ENCODE assay signal across 23 cellular contexts in the genomic region with DNA sequence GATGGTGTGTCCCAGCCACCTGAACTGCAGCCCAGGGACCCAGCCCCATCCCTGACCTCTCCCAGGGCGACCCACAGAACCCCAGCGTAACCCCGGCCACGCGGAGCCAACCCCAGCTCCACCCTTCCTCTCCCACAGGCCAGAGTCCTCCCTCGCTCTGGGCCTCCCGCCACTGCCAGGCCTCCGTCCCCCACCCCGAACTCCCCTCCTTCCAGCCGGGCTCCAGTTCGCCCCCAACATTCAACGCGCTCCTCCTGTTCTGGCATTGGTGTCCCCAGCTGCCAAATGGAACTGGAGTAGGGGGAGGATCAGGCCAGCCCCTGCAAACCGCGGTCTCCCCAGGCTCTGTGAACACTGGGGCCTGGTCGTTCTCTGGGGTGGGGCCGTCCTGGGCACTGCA. TPM values are rescaled to one million over a fixed set of nuclear protein-coding genes. Genes with fewer than 3 reads are reported as not detected.
DNase-seq lines count a peak whose midpoint lies in the region; ATAC-seq, FAIRE-seq and TF ChIP-seq lines count a peak whose summit lies in the region.
"Had no signal": no experiment of that assay in that cellular context is flagged by ENCODE, and none has a peak within 500 bp of the region (broad histone marks: within the 10 kb centered on the region; RNA-seq: fewer than 3 reads in every experiment).

No MANE protein-coding gene starts in this region.

- H3K36me3 Mint-ChIP-seq in IgD-negative memory B cell: peaks cover 3% of the 10 kb centered on the region
- H3K36me3 Mint-ChIP-seq in activated T-helper 2 cell treated with anti-CD3 and anti-CD28 coated beads, Interferon-gamma antibody, Interleukin-2, Interleukin-4, amounts not matched to agents 10 μg/mL and 5 μg/mL and 100 μg/mL, durations not matched to agents 14 hours and 24 hours and 36 hours (ENCODE audit: low read depth): no peaks in the 10 kb centered on the region

- no peak overlapping the region for H3K14ac ChIP-seq in H1 (ENCODE audit: insufficient read length)
- no peak overlapping the region for H3K14ac ChIP-seq in neuronal stem cell (ENCODE audit: low read length)

- H3K27me3 Mint-ChIP-seq in IgD-negative memory B cell: peaks cover 2% of the 10 kb centered on the region
- peaks cover 36% of the 10 kb centered on the region for H3K27me3 Mint-ChIP-seq in activated T-helper 2 cell treated with anti-CD3 and anti-CD28 coated beads, Interferon-gamma antibody, Interleukin-2, Interleukin-4, amounts not matched to agents 10 μg/mL and 5 μg/mL and 100 μg/mL, durations not matched to agents 14 hours and 24 hours and 36 hours (ENCODE audit: low read depth)

- peaks cover 9% of the 10 kb centered on the region for H3K36me3 ChIP-seq in BLaER1
- H3K36me3 ChIP-seq in H1 (ENCODE audit: control insufficient read depth in 2 of 4, insufficient read depth in 4 of 4, low read length in 3 of 4): no peaks in the 10 kb centered on the region
- no peaks in the 10 kb centered on the region for H3K36me3 ChIP-seq in neuronal stem cell (replicated peaks in 1 of 2; ENCODE audit: control insufficient read depth in 2 of 2, insufficient read depth in 2 of 2, low read length in 2 of 2)

- CTCF ChIA-PET in H1 (lab: Charles Lee; ENCODE audit: partially characterized antibody): interaction anchor here (1.6 kb wide), 1 partner anchor 15 kb away, joined by 8 read pairs; no protein-coding TSS in a partner anchor

- H3K9me3 ChIP-seq in BLaER1 (no peaks in the 10 kb centered on the region), H1 (ENCODE audit: insufficient read depth in 2 of 2, low read depth in 1 of 2, low read length in 1 of 2) (no peaks in the 10 kb centered on the region), neuronal stem cell (replicated peaks in 1 of 2; ENCODE audit: control insufficient read depth in 2 of 2, insufficient read depth in 1 of 2, low read depth in 1 of 2, low read length in 2 of 2) (no peaks in the 10 kb centered on the region)

- no peak for TF ChIP-seq RAD21 in H1 (IDR thresholded peaks at IDR 0.05 in 1 of 2, conservative IDR thresholded peaks at IDR 0.05 in 1 of 2; ENCODE audit: low read depth in 2 of 2, low read length in 2 of 2)

- no peak overlapping the region for H2AFZ ChIP-seq in H1 (ENCODE audit: low read length)
- no peak overlapping the region for H2AFZ ChIP-seq in neuronal stem cell (ENCODE audit: low read length)

- FAIRE-seq in H1 (lab: Jason Lieb, UNC) (no peak), D721Med (lab: Jason Lieb, UNC) (no peak)

- no peaks in the 10 kb centered on the region for H3K9me3 Mint-ChIP-seq in IgD-negative memory B cell
- no peaks in the 10 kb centered on the region for H3K9me3 Mint-ChIP-seq in activated T-helper 2 cell treated with anti-CD3 and anti-CD28 coated beads, Interferon-gamma antibody, Interleukin-2, Interleukin-4, amounts not matched to agents 10 μg/mL and 5 μg/mL and 100 μg/mL, durations not matched to agents 14 hours and 24 hours and 36 hours
- H3K9me3 Mint-ChIP-seq: HFFc6 had no signal

- H3K18ac ChIP-seq in H1 (ENCODE audit: extremely low read depth, low read length) (no peak overlapping the region), neuronal stem cell (ENCODE audit: low read length) (peak overlapping the region; percentile 64)

- no peak for TF ChIP-seq POLR2A in H1 (IDR thresholded peaks at IDR 0.05; ENCODE audit: control extremely low read depth in 1 of 2, low read depth in 2 of 2, low read length in 2 of 2)

- H2BK15ac ChIP-seq in H1 (ENCODE audit: low read length) (0 out of 2 replicates have a peak overlapping the region, but pooled peaks have one; percentile 81), neuronal stem cell (ENCODE audit: low read length) (peak overlapping the region; percentile 7)

- no peaks in the 10 kb centered on the region; the same call in 1 of the 2 replicates for H3K23me2 ChIP-seq in H1 (ENCODE audit: low read depth, low read length)

- H3K79me1 ChIP-seq in H1 (ENCODE audit: low read depth, low read length): no peaks in the 10 kb centered on the region
- H3K79me1 ChIP-seq in neuronal stem cell (ENCODE audit: low read depth, low read length): no peaks in the 10 kb centered on the region

- H3K27me3 ChIP-seq in BLaER1 (peaks cover 36% of the 10 kb centered on the region), H1 (replicated peaks in 1 of 4; ENCODE audit: control insufficient read depth in 3 of 4, extremely low read depth in 1 of 4, insufficient read depth in 3 of 4, low read length in 3 of 4) (peaks cover 0 to 20% (median 9%) of the 10 kb centered on the region in 4 experiments; a peak in 4 of 7 replicates), neuronal stem cell (ENCODE audit: control insufficient read depth in 3 of 3, insufficient read depth in 3 of 3, low read depth in 1 of 3, low read length in 3 of 3) (peaks cover 0 to 32% (median 7%) of the 10 kb centered on the region in 3 experiments)

- no peak overlapping the region for H2BK20ac ChIP-seq in H1 (ENCODE audit: low read length)

- 92% methylated on average over 12 of the region's 17 CpGs; no CpG with 5 or more reads in 1 of the 2 experiments for WGBS in H1 (ENCODE audit: extremely low coverage in 1 of 2, insufficient coverage in 1 of 2, insufficient read length in 1 of 2, insufficient replicate concordance in 2 of 2, low coverage in 1 of 2, low lambda C conversion rate in 2 of 2, missing lambda C conversion rate in 1 of 2), 2 experiments
- no CpG with 5 or more reads among the region's 17 CpGs for WGBS in neuronal stem cell (ENCODE audit: extremely low coverage in 2 of 2, insufficient read length in 2 of 2, insufficient replicate concordance in 1 of 2), 2 donors

- TF ChIP-seq CTCF in H1 (IDR thresholded peaks at IDR 0.05; ENCODE audit: control extremely low read depth in 1 of 3, insufficient read depth in 1 of 3, low read depth in 1 of 3, low read length in 3 of 3) (no peak), D721Med (IDR thresholded peaks at IDR 0.05; ENCODE audit: insufficient read depth, missing control alignments) (no peak)

- TF ChIP-seq EP300 in H1 (IDR thresholded peaks at IDR 0.05; ENCODE audit: borderline replicate concordance in 1 of 2, low read depth in 2 of 2, low read length in 2 of 2): no peak

- no peak for ATAC-seq in GM18907 (IDR thresholded peaks at IDR 0.05; ENCODE audit: unreplicated experiment)

- DNase-seq in H1 (ENCODE audit: low read depth in 1 of 2, low spot score in 2 of 2) (no peak), neuronal stem cell (ENCODE audit: low spot score) (no peak), NCI-H2107 (lab: John Stamatoyannopoulos, UW) (no peak), D721Med (ENCODE audit: insufficient read length, low spot score) (no peak)
- no peak for DNase-seq in activated T-helper 2 cell treated with anti-CD3 and anti-CD28 coated beads, Interferon-gamma antibody, Interleukin-2, Interleukin-4, amounts not matched to agents 10 μg/mL and 5 μg/mL and 100 μg/mL, durations not matched to agents 14 hours and 24 hours and 36 hours (ENCODE audit: low spot score)
- DNase-seq: H9, HFFc6, IMR-90, MM.1S, NCI-H1694, NCI-H2029 treated with DMSO at 0.1 percent for 48 hours, NCI-H2227 treated with DMSO at 0.1 percent for 48 hours, NCI-H526 treated with DMSO at 0.1 percent for 48 hours, RPMI8226, SHP77 had no signal

- peak overlapping the region in 2 of 3 donors; percentile 85 to 87 for H3K27ac Mint-ChIP-seq in IgD-negative memory B cell
- H3K27ac Mint-ChIP-seq in activated T-helper 2 cell treated with anti-CD3 and anti-CD28 coated beads, Interferon-gamma antibody, Interleukin-2, Interleukin-4, amounts not matched to agents 10 μg/mL and 5 μg/mL and 100 μg/mL, durations not matched to agents 14 hours and 24 hours and 36 hours: no peak overlapping the region
- H3K27ac Mint-ChIP-seq: H9, HFFc6 had no signal

- H3K4me3 Mint-ChIP-seq in IgD-negative memory B cell: peak overlapping the region in 2 of 4 donors; percentile 51 to 63
- H3K4me3 Mint-ChIP-seq in activated T-helper 2 cell treated with anti-CD3 and anti-CD28 coated beads, Interferon-gamma antibody, Interleukin-2, Interleukin-4, amounts not matched to agents 10 μg/mL and 5 μg/mL and 100 μg/mL, durations not matched to agents 14 hours and 24 hours and 36 hours (ENCODE audit: low read depth): no peak overlapping the region
- H3K4me3 Mint-ChIP-seq: H9, HFFc6 had no signal

- H2AK5ac ChIP-seq in H1 (ENCODE audit: low read depth, low read length) (no peak overlapping the region), neuronal stem cell (ENCODE audit: low read depth, low read length) (peak overlapping the region; percentile 45)

- no peaks in the 10 kb centered on the region for H3K79me2 ChIP-seq in H1 (ENCODE audit: control insufficient read depth in 1 of 2, insufficient read depth in 2 of 2, low read length in 2 of 2)

- peaks cover 81% of the 10 kb centered on the region for H4K20me1 ChIP-seq in BLaER1
- H4K20me1 ChIP-seq in H1 (replicated peaks in 1 of 2; ENCODE audit: control insufficient read depth in 1 of 2, insufficient read depth in 2 of 2, low read length in 2 of 2): peaks cover 0 to 2% of the 10 kb centered on the region in 2 experiments

- H3K56ac ChIP-seq in H1 (replicated peaks; ENCODE audit: insufficient read length, low read depth, low read length): peak overlapping the region; percentile 16

- H3K9ac ChIP-seq in BLaER1: no peak overlapping the region
- H3K9ac ChIP-seq in H1 (replicated peaks in 1 of 4; ENCODE audit: extremely low read depth in 1 of 4, low read depth in 3 of 4, low read length in 3 of 4): no peak overlapping the region
- H3K9ac ChIP-seq in neuronal stem cell (ENCODE audit: low read depth, low read length, poor library complexity): no peak overlapping the region
- H3K9ac ChIP-seq: KMS-11 had no signal

- H3K27ac ChIP-seq in BLaER1: peak overlapping the region; percentile 27; the same call in 1 of the 2 replicates
- no peak overlapping the region for H3K27ac ChIP-seq in H1 (ENCODE audit: low read depth, low read length)
- H3K27ac ChIP-seq in neuronal stem cell (replicated peaks; ENCODE audit: low read length): no peak overlapping the region
- H3K27ac ChIP-seq: KMS-11 had no signal

- H4K91ac ChIP-seq in H1 (replicated peaks; ENCODE audit: insufficient read length, low read length) (no peak overlapping the region), neuronal stem cell (ENCODE audit: low read depth, low read length, poor library complexity) (no peak overlapping the region)

- intact Hi-C loops in activated T-helper 2 cell treated with anti-CD3 and anti-CD28 coated beads, Interferon-gamma antibody, Interleukin-2, Interleukin-4, amounts not matched to agents 10 μg/mL and 5 μg/mL and 100 μg/mL, durations not matched to agents 14 hours and 24 hours and 36 hours (cut with micrococcal nuclease): no loop called here

- H4K8ac ChIP-seq in H1 (ENCODE audit: extremely low read depth, insufficient read depth, low read length) (no peak overlapping the region), neuronal stem cell (ENCODE audit: low read depth, low read length) (no peak overlapping the region)

- peaks cover 9 to 26% (median 12%) of the 10 kb centered on the region in 3 donors for H3K4me1 Mint-ChIP-seq in IgD-negative memory B cell
- peaks cover 4% of the 10 kb centered on the region for H3K4me1 Mint-ChIP-seq in activated T-helper 2 cell treated with anti-CD3 and anti-CD28 coated beads, Interferon-gamma antibody, Interleukin-2, Interleukin-4, amounts not matched to agents 10 μg/mL and 5 μg/mL and 100 μg/mL, durations not matched to agents 14 hours and 24 hours and 36 hours (ENCODE audit: low read depth)

- H3K4me3 ChIP-seq in BLaER1 (no peak overlapping the region; the same call in 1 of the 2 replicates), H1 (ENCODE audit: extremely low read depth in 1 of 4, insufficient read depth in 2 of 4, low read depth in 3 of 4, low read length in 4 of 4) (no peak overlapping the region), neuronal stem cell (ENCODE audit: low read length in 2 of 2) (no peak overlapping the region)

- POLR2A ChIA-PET in H1 (lab: Charles Lee; ENCODE audit: partially characterized antibody): interaction anchor here (1.0 to 1.1 kb wide), 2 partner anchors 13 to 21 kb away, joined by 3 to 4 read pairs; no protein-coding TSS in a partner anchor

- H2BK5ac ChIP-seq in H1 (ENCODE audit: low read depth, low read length) (no peak overlapping the region), neuronal stem cell (ENCODE audit: low read length) (no peak overlapping the region)

- H2BK12ac ChIP-seq in H1 (ENCODE audit: low read depth, low read length): peak overlapping the region; percentile 3; the same call in 1 of the 2 replicates
- H2BK12ac ChIP-seq in neuronal stem cell (ENCODE audit: low read length): no peak overlapping the region

- H3K23ac ChIP-seq in H1 (ENCODE audit: insufficient read length) (no peak overlapping the region), neuronal stem cell (ENCODE audit: low read depth, low read length, poor library complexity) (peak overlapping the region; percentile 31)

- no peak overlapping the region for H4K5ac ChIP-seq in H1 (ENCODE audit: insufficient read length, low read depth, low read length)

- H2BK120ac ChIP-seq in H1 (replicated peaks; ENCODE audit: low read depth, low read length): no peak overlapping the region
- no peak overlapping the region for H2BK120ac ChIP-seq in neuronal stem cell (ENCODE audit: low read depth, low read length)

- H3K4me1 ChIP-seq in BLaER1 (peaks cover 94% of the 10 kb centered on the region), H1 (replicated peaks in 1 of 4; ENCODE audit: control insufficient read depth in 3 of 4, insufficient read depth in 4 of 4, low read length in 3 of 4) (peaks cover 0 to 10% (median 7%) of the 10 kb centered on the region in 4 experiments; a peak in 5 of 7 replicates), neuronal stem cell (ENCODE audit: control insufficient read depth in 2 of 2, insufficient read depth in 1 of 2, low read depth in 1 of 2, low read length in 2 of 2) (peaks cover 8 to 14% of the 10 kb centered on the region in 2 donors)

- H3K4ac ChIP-seq in H1 (replicated peaks; ENCODE audit: insufficient read length, low read depth, low read length) (no peak overlapping the region), neuronal stem cell (ENCODE audit: low read length) (no peak overlapping the region)

- H3K4me2 ChIP-seq in BLaER1 (peak overlapping the region; percentile 72), H1 (ENCODE audit: insufficient read depth in 1 of 2, low read depth in 2 of 2, low read length in 2 of 2) (no peak overlapping the region), neuronal stem cell (ENCODE audit: insufficient read depth, low read length, poor library complexity, severe bottlenecking) (no peak overlapping the region)
- H3K4me2 ChIP-seq: KMS-11 had no signal

RNA-seq across cellular contexts. Expression of a gene that starts 7.4 kb away (rescaled TPM):
- 14.7 TPM for polyA plus RNA-seq in IgD-negative memory B cell
- total RNA-seq in H1 (2021; fragmentation: NEBNext Ultra II Directional; extraction: Animal tissue kit (Norgen Biotek cat#: 25700)): 0.13 TPM in 1 of 2 replicates, not detected in the other
- 0.59 and 0.93 TPM in 2 replicates for polyA plus RNA-seq in H1 (2011; rRNA removed)
- 0.62 TPM for polyA plus RNA-seq in H1 (2011; cell fraction: cytosol; rRNA removed)
- polyA plus RNA-seq in H1 (2011; cell fraction: nucleus; rRNA removed): 0.64 TPM
- 0.25 to 0.36 TPM (median 0.27 TPM) in 3 of 4 replicates, not detected in the other for polyA plus RNA-seq in H1 (2012, experiment 1 of 2)
- polyA plus RNA-seq in H1 (2012, experiment 2 of 2): 0.16 TPM
- 0.26 TPM for polyA plus RNA-seq in H1 (2013, experiment 1 of 2)
- polyA plus RNA-seq in H1 (2013, experiment 2 of 2): 0.35 TPM
- polyA minus RNA-seq in H1 (2011; rRNA and poly(A)+ RNA removed): 0.13 TPM in 1 of 2 replicates, not detected in the other
- not detected for polyA minus RNA-seq in H1 (2011; cell fraction: cytosol; rRNA and poly(A)+ RNA removed)
- 0.60 TPM for polyA minus RNA-seq in H1 (2011; cell fraction: nucleus; rRNA and poly(A)+ RNA removed)
- polyA plus RNA-seq in neuronal stem cell (2013, experiment 1 of 2): 0.99 TPM
- polyA plus RNA-seq in neuronal stem cell (2013, experiment 2 of 2): 1.1 TPM
- 0.23 TPM in 1 of 2 replicates, not detected in the other for total RNA-seq in activated T-helper 2 cell treated with anti-CD3 and anti-CD28 coated beads, Interferon-gamma antibody, Interleukin-2, Interleukin-4, amounts not matched to agents 10 μg/mL and 5 μg/mL and 100 μg/mL, durations not matched to agents 14 hours and 24 hours and 36 hours
- total RNA-seq: A172, HFFc6, IMR-90 had no signal
- polyA plus RNA-seq: AG04450, IMR-90 had no signal

RNA-seq across cellular contexts. Expression of a gene that starts 18.6 kb away (rescaled TPM):
- polyA plus RNA-seq in IgD-negative memory B cell (0.26 TPM), H1 (2011; rRNA removed) (not detected in 2 replicates)
- not detected in 2 replicates for total RNA-seq in H1 (2021; fragmentation: NEBNext Ultra II Directional; extraction: Animal tissue kit (Norgen Biotek cat#: 25700))
- polyA plus RNA-seq in H1 (2011; cell fraction: cytosol; rRNA removed): not detected
- polyA plus RNA-seq in H1 (2011; cell fraction: nucleus; rRNA removed): not detected
- 0.06 to 0.11 TPM in 2 of 4 replicates, not detected in the others for polyA plus RNA-seq in H1 (2012, experiment 1 of 2)
- not detected for polyA plus RNA-seq in H1 (2012, experiment 2 of 2)
- polyA plus RNA-seq in H1 (2013, experiment 1 of 2): not detected
- not detected for polyA plus RNA-seq in H1 (2013, experiment 2 of 2)
- polyA minus RNA-seq in H1 (2011; rRNA and poly(A)+ RNA removed): not detected in 2 replicates
- polyA minus RNA-seq in H1 (2011; cell fraction: cytosol; rRNA and poly(A)+ RNA removed): not detected
- polyA minus RNA-seq in H1 (2011; cell fraction: nucleus; rRNA and poly(A)+ RNA removed): not detected
- polyA plus RNA-seq in neuronal stem cell (2013, experiment 1 of 2): not detected
- not detected for polyA plus RNA-seq in neuronal stem cell (2013, experiment 2 of 2)
- 0.11 and 0.18 TPM in 2 replicates for total RNA-seq in activated T-helper 2 cell treated with anti-CD3 and anti-CD28 coated beads, Interferon-gamma antibody, Interleukin-2, Interleukin-4, amounts not matched to agents 10 μg/mL and 5 μg/mL and 100 μg/mL, durations not matched to agents 14 hours and 24 hours and 36 hours
- total RNA-seq: H9, NCI-H460, SK-MEL-5 had no signal

RNA-seq across cellular contexts. Expression of a gene that starts 27.9 kb away (rescaled TPM):
- 308 TPM for polyA plus RNA-seq in IgD-negative memory B cell
- total RNA-seq in H1 (2021; fragmentation: NEBNext Ultra II Directional; extraction: Animal tissue kit (Norgen Biotek cat#: 25700)): 228 and 238 TPM in 2 replicates
- polyA plus RNA-seq in H1 (2011; rRNA removed): 1,335 and 1,623 TPM in 2 replicates
- 1,271 TPM for polyA plus RNA-seq in H1 (2011; cell fraction: cytosol; rRNA removed)
- 377 TPM for polyA plus RNA-seq in H1 (2011; cell fraction: nucleus; rRNA removed)
- 395 to 466 TPM (median 428 TPM) in 4 replicates for polyA plus RNA-seq in H1 (2012, experiment 1 of 2)
- 735 TPM for polyA plus RNA-seq in H1 (2012, experiment 2 of 2)
- 408 TPM for polyA plus RNA-seq in H1 (2013, experiment 1 of 2)
- 417 TPM for polyA plus RNA-seq in H1 (2013, experiment 2 of 2)
- polyA minus RNA-seq in H1 (2011; rRNA and poly(A)+ RNA removed): 20.1 and 23.2 TPM in 2 replicates
- polyA minus RNA-seq in H1 (2011; cell fraction: cytosol; rRNA and poly(A)+ RNA removed): 67.1 TPM
- polyA minus RNA-seq in H1 (2011; cell fraction: nucleus; rRNA and poly(A)+ RNA removed): 79.0 TPM
- 368 TPM for polyA plus RNA-seq in neuronal stem cell (2013, experiment 1 of 2)
- 371 TPM for polyA plus RNA-seq in neuronal stem cell (2013, experiment 2 of 2)
- 142 and 171 TPM in 2 replicates for total RNA-seq in activated T-helper 2 cell treated with anti-CD3 and anti-CD28 coated beads, Interferon-gamma antibody, Interleukin-2, Interleukin-4, amounts not matched to agents 10 μg/mL and 5 μg/mL and 100 μg/mL, durations not matched to agents 14 hours and 24 hours and 36 hours

RNA-seq across cellular contexts. Expression of a gene that starts 28.0 kb away (rescaled TPM):
- polyA plus RNA-seq in IgD-negative memory B cell: 20.8 TPM
- 52.6 and 55.7 TPM in 2 replicates for total RNA-seq in H1 (2021; fragmentation: NEBNext Ultra II Directional; extraction: Animal tissue kit (Norgen Biotek cat#: 25700))
- 34.8 and 83.1 TPM in 2 replicates for polyA plus RNA-seq in H1 (2011; rRNA removed)
- 61.8 TPM for polyA plus RNA-seq in H1 (2011; cell fraction: cytosol; rRNA removed)
- 378 TPM for polyA plus RNA-seq in H1 (2011; cell fraction: nucleus; rRNA removed)
- 36.1 to 78.9 TPM (median 69.1 TPM) in 4 replicates for polyA plus RNA-seq in H1 (2012, experiment 1 of 2)
- 44.7 TPM for polyA plus RNA-seq in H1 (2012, experiment 2 of 2)
- 40.7 TPM for polyA plus RNA-seq in H1 (2013, experiment 1 of 2)
- 37.4 TPM for polyA plus RNA-seq in H1 (2013, experiment 2 of 2)
- polyA minus RNA-seq in H1 (2011; rRNA and poly(A)+ RNA removed): 16.2 and 16.8 TPM in 2 replicates
- polyA minus RNA-seq in H1 (2011; cell fraction: cytosol; rRNA and poly(A)+ RNA removed): 33.4 TPM
- polyA minus RNA-seq in H1 (2011; cell fraction: nucleus; rRNA and poly(A)+ RNA removed): 47.4 TPM
- polyA plus RNA-seq in neuronal stem cell (2013, experiment 1 of 2): 32.8 TPM
- polyA plus RNA-seq in neuronal stem cell (2013, experiment 2 of 2): 31.5 TPM
- total RNA-seq in activated T-helper 2 cell treated with anti-CD3 and anti-CD28 coated beads, Interferon-gamma antibody, Interleukin-2, Interleukin-4, amounts not matched to agents 10 μg/mL and 5 μg/mL and 100 μg/mL, durations not matched to agents 14 hours and 24 hours and 36 hours: 60.8 and 69.5 TPM in 2 replicates

RNA-seq across cellular contexts. Expression of a gene that starts 44.3 kb away (rescaled TPM):
- polyA plus RNA-seq in IgD-negative memory B cell (4.3 TPM), H1 (2011; rRNA removed) (0.24 and 0.53 TPM in 2 replicates)
- total RNA-seq in H1 (2021; fragmentation: NEBNext Ultra II Directional; extraction: Animal tissue kit (Norgen Biotek cat#: 25700)): 0.56 and 1.7 TPM in 2 replicates
- 0.41 TPM for polyA plus RNA-seq in H1 (2011; cell fraction: cytosol; rRNA removed)
- 0.10 TPM for polyA plus RNA-seq in H1 (2011; cell fraction: nucleus; rRNA removed)
- 0.40 to 2.0 TPM (median 1.1 TPM) in 3 of 4 replicates, not detected in the other for polyA plus RNA-seq in H1 (2012, experiment 1 of 2)
- not detected for polyA plus RNA-seq in H1 (2012, experiment 2 of 2)
- polyA plus RNA-seq in H1 (2013, experiment 1 of 2): 0.83 TPM
- 0.96 TPM for polyA plus RNA-seq in H1 (2013, experiment 2 of 2)
- not detected in 2 replicates for polyA minus RNA-seq in H1 (2011; rRNA and poly(A)+ RNA removed)
- not detected for polyA minus RNA-seq in H1 (2011; cell fraction: cytosol; rRNA and poly(A)+ RNA removed)
- polyA minus RNA-seq in H1 (2011; cell fraction: nucleus; rRNA and poly(A)+ RNA removed): not detected
- 0.22 TPM for polyA plus RNA-seq in neuronal stem cell (2013, experiment 1 of 2)
- 0.15 TPM for polyA plus RNA-seq in neuronal stem cell (2013, experiment 2 of 2)
- 0.21 and 0.67 TPM in 2 replicates for total RNA-seq in activated T-helper 2 cell treated with anti-CD3 and anti-CD28 coated beads, Interferon-gamma antibody, Interleukin-2, Interleukin-4, amounts not matched to agents 10 μg/mL and 5 μg/mL and 100 μg/mL, durations not matched to agents 14 hours and 24 hours and 36 hours
- total RNA-seq: A172, IMR-90, NCI-H460 had no signal
- polyA plus RNA-seq: AG04450, IMR-90 had no signal
